17 cellular contexts compared by ENCODE assay signal in genomic region chr6:118562959-118563358, GRCh38. TPM values are rescaled to one million over a fixed set of nuclear protein-coding genes. Genes with fewer than 3 reads are reported as not detected.
DNase-seq lines count a peak whose midpoint lies in the region; ATAC-seq, FAIRE-seq and TF ChIP-seq lines count a peak whose summit lies in the region.
"Had no signal": no experiment of that assay in that cellular context is flagged by ENCODE, and none has a peak within 500 bp of the region (broad histone marks: within the 10 kb centered on the region; RNA-seq: fewer than 3 reads in every experiment).

No MANE protein-coding gene starts in this region.

- no peak for ATAC-seq in activated T-cell treated with anti-CD3 and anti-CD28 coated beads, Interleukin-2, amount 50 U/mL, for 4 hours

- H3K9me3 Mint-ChIP-seq in activated T-cell treated with anti-CD3 and anti-CD28 coated beads, Interleukin-2, amount 50 U/mL, for 4 hours = no peaks in the 10 kb centered on the region
- H3K9me3 Mint-ChIP-seq: activated CD4-positive, alpha-beta memory T cell treated with anti-CD3 and anti-CD28 coated beads for 36 hours had no signal

- H3K36me3 Mint-ChIP-seq in activated T-cell treated with anti-CD3 and anti-CD28 coated beads, Interleukin-2, amount 50 U/mL, for 4 hours (ENCODE audit: insufficient read depth) = peaks cover 12% of the 10 kb centered on the region

- DNase-seq in ACHN (peak; percentile 29), GM12892 (ENCODE audit: insufficient read length) (no peak), cardiac fibroblast (ENCODE audit: low read depth in 2 of 2) (peak; percentile 22 to 68), kidney glomerular epithelial cell (lab: John Stamatoyannopoulos, UW) (peak; percentile 79), NCI-H1436 (lab: John Stamatoyannopoulos, UW) (no peak), NCI-H510A (lab: John Stamatoyannopoulos, UW) (no peak), anterior cingulate cortex (lab: John Stamatoyannopoulos, UW) (no peak)
- DNase-seq in activated T-cell treated with anti-CD3 and anti-CD28 coated beads, Interleukin-2, amount 50 U/mL, for 4 hours = no peak
- DNase-seq: activated CD4-positive, alpha-beta memory T cell treated with anti-CD3 and anti-CD28 coated beads for 36 hours; activated effector memory CD4-positive, alpha-beta T cell treated with anti-CD3 and anti-CD28 coated beads, Interleukin-2, amount 50 U/mL, for 16 hours; DND-41; NCI-H1105 treated with DMSO at 0.1 percent for 48 hours; NCI-H526; stimulated activated CD4-positive, alpha-beta T cell treated with anti-CD3 and anti-CD28 coated beads, Interleukin-1b, Interleukin-23, amount 100 ng/mL, for 48 hours; upper lobe of left lung had no signal

- peak; percentile 38 for FAIRE-seq in GM12892 (lab: Jason Lieb, UNC)

- in situ Hi-C loops in ACHN (cut with HindIII; ENCODE audit: low pct_ligation_motif_present, low pct_unique_long_range_greater_than_20kb, low sequenced_read_pairs) = no loop called here

- no peak overlapping the region for H3K4me3 Mint-ChIP-seq in activated T-cell treated with anti-CD3 and anti-CD28 coated beads, Interleukin-2, amount 50 U/mL, for 4 hours
- H3K4me3 Mint-ChIP-seq: activated CD4-positive, alpha-beta memory T cell treated with anti-CD3 and anti-CD28 coated beads for 36 hours had no signal

- H3K27me3 Mint-ChIP-seq in activated T-cell treated with anti-CD3 and anti-CD28 coated beads, Interleukin-2, amount 50 U/mL, for 4 hours (ENCODE audit: low read depth) = no peaks in the 10 kb centered on the region
- H3K27me3 Mint-ChIP-seq: activated CD4-positive, alpha-beta memory T cell treated with anti-CD3 and anti-CD28 coated beads for 36 hours had no signal

- TF ChIP-seq CTCF in cardiac fibroblast (IDR thresholded peaks at IDR 0.05; ENCODE audit: low read depth, low read length) = no peak

- H3K4me3 ChIP-seq in cardiac fibroblast (replicated peaks in 1 of 2; ENCODE audit: low read depth in 2 of 2, low read length in 2 of 2) = no peak overlapping the region
- H3K4me3 ChIP-seq: esophagus muscularis mucosa, prostate gland, upper lobe of left lung had no signal

- TF ChIP-seq POLR2A in GM12892 (IDR thresholded peaks at IDR 0.05; ENCODE audit: low read depth, low read length) = no peak

- peaks cover 39% of the 10 kb centered on the region for H3K4me1 Mint-ChIP-seq in activated T-cell treated with anti-CD3 and anti-CD28 coated beads, Interleukin-2, amount 50 U/mL, for 4 hours (ENCODE audit: low read depth)

RNA-seq across cellular contexts. Expression of gene PLN, which starts 14.9 kb away (rescaled TPM):
- polyA plus RNA-seq in GM12892 (2012; ENCODE audit: missing spikeins) = 0.49 TPM
- total RNA-seq in activated T-cell treated with anti-CD3 and anti-CD28 coated beads, Interleukin-2, amount 50 U/mL, for 4 hours = under 1 TPM in 1 of 3 donors, not detected in 2; 0.16 TPM
- total RNA-seq: activated CD4-positive, alpha-beta memory T cell treated with anti-CD3 and anti-CD28 coated beads for 36 hours had no signal

Comparison
In these comparisons a context has a peak if more than half of its experiments do, and no peak if none do; other contexts are left out.
1. DNase-seq: peak in ACHN (single experiment), cardiac fibroblast (2 of 2) and kidney glomerular epithelial cell (single experiment); none in GM12892 (single experiment), NCI-H1436 (single experiment), activated T-cell treated with anti-CD3 and anti-CD28 coated beads, Interleukin-2, amount 50 U/mL, for 4 hours (single experiment), NCI-H510A (single experiment) and anterior cingulate cortex (0 of 58).